1 cellular context compared by ENCODE assay signal in the genomic region with DNA sequence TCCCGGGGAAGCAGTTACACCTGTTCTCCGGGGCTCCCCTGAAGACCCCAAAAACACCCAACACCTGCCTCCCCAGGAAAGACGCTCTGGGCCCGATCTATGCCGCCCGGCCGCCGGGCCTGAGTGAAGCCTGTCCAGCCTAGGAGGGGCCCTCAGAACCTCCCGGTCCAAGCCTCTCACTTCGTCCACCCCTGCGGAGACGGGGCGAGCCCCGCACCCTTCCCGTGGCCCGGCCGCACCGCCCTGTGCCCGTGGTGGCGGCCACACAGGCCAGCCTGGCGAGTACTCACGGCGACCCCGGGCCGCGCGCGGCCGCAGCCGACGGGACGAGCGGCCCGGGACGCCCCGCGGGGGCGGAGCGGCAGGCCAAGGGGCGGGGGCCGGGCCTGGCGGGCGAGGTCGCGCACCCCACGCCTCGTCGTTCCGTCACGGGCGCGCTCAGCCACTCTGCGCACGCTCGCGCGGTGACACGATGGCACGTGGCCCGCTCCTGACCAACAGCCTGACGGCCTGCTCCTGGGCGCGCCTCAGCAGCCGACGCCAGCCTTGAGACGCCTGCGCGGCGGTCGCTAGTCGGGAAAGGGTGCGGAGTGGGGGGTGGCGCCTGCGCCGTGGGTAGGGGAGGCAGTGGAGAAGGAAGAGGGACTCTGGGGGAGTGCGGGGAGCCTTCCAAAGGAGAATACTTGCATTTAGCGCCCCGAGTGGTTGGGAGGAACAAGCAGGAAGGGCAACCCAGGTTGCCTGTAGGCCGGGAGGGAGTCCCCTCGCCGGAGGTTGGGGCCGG.
TF ChIP-seq lines count a peak whose summit lies in the region.

Gene PARP6, minus strand, starts transcription at position 342 of the 784 bp plus-strand sequence. CDS start 5,077 bp downstream, outside the sequence.

TF ChIP-seq in HEK293, 187 proteins besides CTCF, POLR2A, EP300 and RAD21 (continued from another document):
- TF ChIP-seq ZEB2 (tag by site-specific recombination; IDR thresholded peaks at IDR 0.05) = peak; percentile 54
- TF ChIP-seq, protein P1, sequence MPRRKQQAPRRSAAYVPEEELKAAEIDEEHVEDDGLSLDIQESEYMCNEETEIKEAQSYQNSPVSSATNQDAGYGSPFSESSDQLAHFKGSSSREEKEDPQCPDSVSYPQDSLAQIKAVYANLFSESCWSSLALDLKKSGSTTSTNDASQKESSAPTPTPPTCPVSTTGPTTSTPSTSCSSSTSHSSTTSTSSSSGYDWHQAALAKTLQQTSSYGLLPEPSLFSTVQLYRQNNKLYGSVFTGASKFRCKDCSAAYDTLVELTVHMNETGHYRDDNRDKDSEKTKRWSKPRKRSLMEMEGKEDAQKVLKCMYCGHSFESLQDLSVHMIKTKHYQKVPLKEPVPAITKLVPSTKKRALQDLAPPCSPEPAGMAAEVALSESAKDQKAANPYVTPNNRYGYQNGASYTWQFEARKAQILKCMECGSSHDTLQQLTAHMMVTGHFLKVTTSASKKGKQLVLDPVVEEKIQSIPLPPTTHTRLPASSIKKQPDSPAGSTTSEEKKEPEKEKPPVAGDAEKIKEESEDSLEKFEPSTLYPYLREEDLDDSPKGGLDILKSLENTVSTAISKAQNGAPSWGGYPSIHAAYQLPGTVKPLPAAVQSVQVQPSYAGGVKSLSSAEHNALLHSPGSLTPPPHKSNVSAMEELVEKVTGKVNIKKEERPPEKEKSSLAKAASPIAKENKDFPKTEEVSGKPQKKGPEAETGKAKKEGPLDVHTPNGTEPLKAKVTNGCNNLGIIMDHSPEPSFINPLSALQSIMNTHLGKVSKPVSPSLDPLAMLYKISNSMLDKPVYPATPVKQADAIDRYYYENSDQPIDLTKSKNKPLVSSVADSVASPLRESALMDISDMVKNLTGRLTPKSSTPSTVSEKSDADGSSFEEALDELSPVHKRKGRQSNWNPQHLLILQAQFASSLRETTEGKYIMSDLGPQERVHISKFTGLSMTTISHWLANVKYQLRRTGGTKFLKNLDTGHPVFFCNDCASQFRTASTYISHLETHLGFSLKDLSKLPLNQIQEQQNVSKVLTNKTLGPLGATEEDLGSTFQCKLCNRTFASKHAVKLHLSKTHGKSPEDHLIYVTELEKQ (tag by site-specific recombination; IDR thresholded peaks at IDR 0.05; ENCODE audit: borderline replicate concordance) = no peak
- TF ChIP-seq BCL11B (tag by site-specific recombination; IDR thresholded peaks at IDR 0.05; ENCODE audit: low read depth) = no peak
- TF ChIP-seq KLF1 (tag by site-specific recombination; IDR thresholded peaks at IDR 0.05) = peak; percentile 87
- TF ChIP-seq ZNF561 (tag by site-specific recombination; IDR thresholded peaks at IDR 0.05; ENCODE audit: borderline replicate concordance) = peak; percentile 98
- TF ChIP-seq ZNF2 (tag by site-specific recombination; IDR thresholded peaks at IDR 0.05) = peak; percentile 78
- TF ChIP-seq ZNF660 (tag by site-specific recombination; IDR thresholded peaks at IDR 0.05) = peak; percentile 91
- TF ChIP-seq KLF16 (tag by site-specific recombination; IDR thresholded peaks at IDR 0.05) = peak; percentile 96
- TF ChIP-seq OVOL3 (tag by site-specific recombination; IDR thresholded peaks at IDR 0.05) = 0 out of 2 replicates have a peak, but pooled peaks have one; percentile 38
- peak; percentile 86 for TF ChIP-seq ZNF324 (tag by site-specific recombination; IDR thresholded peaks at IDR 0.05)
- no peak for TF ChIP-seq ZNF174 (tag by site-specific recombination; IDR thresholded peaks at IDR 0.05)
- no peak for TF ChIP-seq ZNF112 (tag by site-specific recombination; IDR thresholded peaks at IDR 0.05)
- no peak; the same call in 1 of the 2 replicates for TF ChIP-seq ZNF391 (tag by site-specific recombination; IDR thresholded peaks at IDR 0.05; ENCODE audit: borderline replicate concordance, low read depth)
- peak; percentile 62; the same call in 1 of the 2 replicates for TF ChIP-seq WT1 (tag by site-specific recombination; IDR thresholded peaks at IDR 0.05)
- no peak for TF ChIP-seq ZNF658 (tag by site-specific recombination; IDR thresholded peaks at IDR 0.05)
- peak; percentile 43; the same call in 1 of the 2 replicates for TF ChIP-seq ZBTB44 (tag by site-specific recombination; IDR thresholded peaks at IDR 0.05)
- no peak for TF ChIP-seq ZNF768 (tag by site-specific recombination; IDR thresholded peaks at IDR 0.05)
- peak; percentile 81 for TF ChIP-seq ZNF335 (tag by site-specific recombination; conservative IDR thresholded peaks at IDR 0.05)
- TF ChIP-seq, protein P2, sequence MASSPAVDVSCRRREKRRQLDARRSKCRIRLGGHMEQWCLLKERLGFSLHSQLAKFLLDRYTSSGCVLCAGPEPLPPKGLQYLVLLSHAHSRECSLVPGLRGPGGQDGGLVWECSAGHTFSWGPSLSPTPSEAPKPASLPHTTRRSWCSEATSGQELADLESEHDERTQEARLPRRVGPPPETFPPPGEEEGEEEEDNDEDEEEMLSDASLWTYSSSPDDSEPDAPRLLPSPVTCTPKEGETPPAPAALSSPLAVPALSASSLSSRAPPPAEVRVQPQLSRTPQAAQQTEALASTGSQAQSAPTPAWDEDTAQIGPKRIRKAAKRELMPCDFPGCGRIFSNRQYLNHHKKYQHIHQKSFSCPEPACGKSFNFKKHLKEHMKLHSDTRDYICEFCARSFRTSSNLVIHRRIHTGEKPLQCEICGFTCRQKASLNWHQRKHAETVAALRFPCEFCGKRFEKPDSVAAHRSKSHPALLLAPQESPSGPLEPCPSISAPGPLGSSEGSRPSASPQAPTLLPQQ (tag by site-specific recombination; IDR thresholded peaks at IDR 0.05) = peak; percentile 80
- no peak for TF ChIP-seq MYNN (tag by site-specific recombination; IDR thresholded peaks at IDR 0.05; ENCODE audit: borderline replicate concordance)
- TF ChIP-seq ZNF677 (tag by site-specific recombination; IDR thresholded peaks at IDR 0.05) = peak; percentile 37; the same call in 1 of the 2 replicates
- TF ChIP-seq, protein P3, sequence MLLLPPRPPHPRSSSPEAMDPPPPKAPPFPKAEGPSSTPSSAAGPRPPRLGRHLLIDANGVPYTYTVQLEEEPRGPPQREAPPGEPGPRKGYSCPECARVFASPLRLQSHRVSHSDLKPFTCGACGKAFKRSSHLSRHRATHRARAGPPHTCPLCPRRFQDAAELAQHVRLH (tag by site-specific recombination; IDR thresholded peaks at IDR 0.05) = peak; percentile 97
- peak; percentile 88 for TF ChIP-seq ZBTB17 (tag by site-specific recombination; IDR thresholded peaks at IDR 0.05)
- TF ChIP-seq ZNF10 (tag by site-specific recombination; IDR thresholded peaks at IDR 0.05) = peak; percentile 90
- peak; percentile 91 for TF ChIP-seq SP3 (tag by site-specific recombination; IDR thresholded peaks at IDR 0.05)
- peak; percentile 45; the same call in 1 of the 2 replicates for TF ChIP-seq ZBTB10 (tag by site-specific recombination; IDR thresholded peaks at IDR 0.05)
- peak; percentile 99 for TF ChIP-seq MZF1 (tag by site-specific recombination; IDR thresholded peaks at IDR 0.05; ENCODE audit: borderline replicate concordance)
- TF ChIP-seq ZBTB48 (tag by site-specific recombination; IDR thresholded peaks at IDR 0.05) = peak; percentile 86
- TF ChIP-seq ZNF501 (tag by site-specific recombination; IDR thresholded peaks at IDR 0.05) = peak; percentile 69; the same call in 1 of the 2 replicates
- TF ChIP-seq ZBTB1 (tag by site-specific recombination; IDR thresholded peaks at IDR 0.05) = no peak
- peak; percentile 88 for TF ChIP-seq SP2 (tag by site-specific recombination; IDR thresholded peaks at IDR 0.05)
- TF ChIP-seq ZFHX2 (tag by site-specific recombination; conservative IDR thresholded peaks at IDR 0.05) = peak; percentile 96
- peak; percentile 60; the same call in 1 of the 2 replicates for TF ChIP-seq ZSCAN30 (tag by site-specific recombination; IDR thresholded peaks at IDR 0.05)
